ENCODE assay signal across 24 cellular contexts in the genomic region with DNA sequence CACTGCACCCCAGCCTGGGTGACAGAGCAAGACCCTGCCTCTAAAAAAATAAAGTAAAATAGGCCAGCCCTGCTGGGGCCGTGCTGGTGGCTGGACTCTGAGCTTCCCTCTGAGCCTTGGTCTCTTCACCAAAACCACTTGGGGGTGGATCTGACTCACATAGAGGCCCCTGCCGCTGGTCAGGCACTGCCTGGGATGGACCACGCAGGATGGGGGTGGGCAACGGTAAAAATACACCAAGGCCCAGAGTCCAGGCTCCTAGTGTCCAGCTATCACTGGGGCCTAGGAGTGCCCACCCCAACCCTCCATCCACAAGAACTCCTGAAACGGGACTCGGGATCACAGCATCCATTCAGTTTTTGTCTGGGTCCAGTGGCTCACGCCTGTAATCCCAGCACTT. TPM values are rescaled to one million over a fixed set of nuclear protein-coding genes. Genes with fewer than 3 reads are reported as not detected.
DNase-seq lines count a peak whose midpoint lies in the region; ATAC-seq and TF ChIP-seq lines count a peak whose summit lies in the region.
"Had no signal": no experiment of that assay in that cellular context is flagged by ENCODE, and none has a peak within 500 bp of the region (broad histone marks: within the 10 kb centered on the region; RNA-seq: fewer than 3 reads in every experiment).

No MANE protein-coding gene starts in this region.

- H3K27me3 Mint-ChIP-seq in dendritic cell treated with granulocyte-macrophage colony-stimulating factor and Interleukin-4, amounts not matched to agents 40 ng/mL and 50 ng/mL, for 4 days = peaks cover 11% of the 10 kb centered on the region

- H3K4me1 ChIP-seq in HEK293 (ENCODE audit: control insufficient read depth, insufficient read depth, low read length) = peaks cover 4% of the 10 kb centered on the region; the same call in 1 of the 2 replicates
- peaks cover 13% of the 10 kb centered on the region for H3K4me1 ChIP-seq in muscle layer of colon (ENCODE audit: insufficient read depth, low read length)
- peaks cover 5 to 53% (median 33%) of the 10 kb centered on the region in 4 donors for H3K4me1 ChIP-seq in stomach
- peaks cover 14% of the 10 kb centered on the region for H3K4me1 ChIP-seq in Karpas-422 (ENCODE audit: low read length)
- H3K4me1 ChIP-seq: uterus had no signal

- no peaks in the 10 kb centered on the region for H3K9me3 Mint-ChIP-seq in dendritic cell treated with granulocyte-macrophage colony-stimulating factor and Interleukin-4, amounts not matched to agents 40 ng/mL and 50 ng/mL, for 4 days

- no peaks in the 10 kb centered on the region for H3K9me2 ChIP-seq in Karpas-422 (replicated peaks; ENCODE audit: insufficient read depth, low read length)
- H3K9me2 ChIP-seq: SK-N-SH had no signal

- no peak overlapping the region for H2AFZ ChIP-seq in Karpas-422 (ENCODE audit: low read length)
- H2AFZ ChIP-seq: PC-9 had no signal

- H3K27ac ChIP-seq in HEK293 (ENCODE audit: extremely low read depth, low read depth, low read length) = no peak overlapping the region
- peak overlapping the region; percentile 7 for H3K27ac ChIP-seq in muscle layer of colon (ENCODE audit: low read depth, low read length)
- H3K27ac ChIP-seq in stomach = peak overlapping the region; percentile 59 to 80 (median 65)
- no peak overlapping the region for H3K27ac ChIP-seq in Karpas-422 (ENCODE audit: low read length)
- H3K27ac ChIP-seq: PC-9 had no signal

- peak overlapping the region; percentile 83 for H3K27ac Mint-ChIP-seq in dendritic cell treated with granulocyte-macrophage colony-stimulating factor and Interleukin-4, amounts not matched to agents 40 ng/mL and 50 ng/mL, for 4 days
- H3K27ac Mint-ChIP-seq: CD4-positive, CD25-positive, alpha-beta regulatory T cell had no signal

- WGBS in stomach, 5 donors = 80 to 89% (median 87%) methylated on average over 2 to 7 of the region's 7 CpGs

- H3K4me3 ChIP-seq in HEK293 (ENCODE audit: low read depth, low read length) = no peak overlapping the region
- no peak overlapping the region for H3K4me3 ChIP-seq in muscle layer of colon (ENCODE audit: low read depth in 1 of 2, low read length in 2 of 2)
- H3K4me3 ChIP-seq in stomach = no peak overlapping the region
- H3K4me3 ChIP-seq in Karpas-422 (ENCODE audit: low read length) = no peak overlapping the region
- H3K4me3 ChIP-seq: PC-9, uterus had no signal

- no peaks in the 10 kb centered on the region for H3K27me3 ChIP-seq in muscle layer of colon (ENCODE audit: control insufficient read depth in 1 of 2, insufficient read depth in 2 of 2, low read length in 2 of 2)
- H3K27me3 ChIP-seq in stomach = peaks cover 0 to 12% (median 0%) of the 10 kb centered on the region in 3 donors
- H3K27me3 ChIP-seq in Karpas-422 (ENCODE audit: low read length) = 0 out of 2 replicates have a peak, but pooled peaks cover 3% of the 10 kb centered on the region
- H3K27me3 ChIP-seq: uterus had no signal

- no peaks in the 10 kb centered on the region; the same call in 1 of the 2 replicates for H4K20me1 ChIP-seq in Karpas-422 (ENCODE audit: insufficient read depth, low read depth, low read length)

- ATAC-seq in HG03095 (IDR thresholded peaks at IDR 0.05; ENCODE audit: unreplicated experiment) = no peak

- H3K9me3 ChIP-seq in HEK293 (ENCODE audit: control insufficient read depth, insufficient read depth, low read depth, low read length) (no peaks in the 10 kb centered on the region), muscle layer of colon (ENCODE audit: low read length) (no peaks in the 10 kb centered on the region), stomach (no peaks in the 10 kb centered on the region), Karpas-422 (ENCODE audit: low read length) (no peaks in the 10 kb centered on the region)
- H3K9me3 ChIP-seq: SK-N-SH, uterus had no signal

- CTCF ChIA-PET in HEK293 (lab: Yijun Ruan, JAX) = interaction anchor here (0.7 to 4.5 kb wide), 3 partner anchors 204 to 281 kb away, joined by 3 to 25 read pairs (median 4); no protein-coding TSS in a partner anchor

- no peak for TF ChIP-seq POLR2A in stomach (IDR thresholded peaks at IDR 0.05)

- H3K9ac ChIP-seq in muscle layer of colon (ENCODE audit: low read length) = no peak overlapping the region
- no peak overlapping the region for H3K9ac ChIP-seq in Karpas-422 (ENCODE audit: low read length)
- H3K9ac ChIP-seq: SK-N-SH had no signal

- no peak for DNase-seq in stomach
- DNase-seq in HPDE6-E6E7 (ENCODE audit: extremely low spot score) = no peak
- no peak for DNase-seq in Karpas-422
- no peak for DNase-seq in putamen (ENCODE audit: low spot score)
- DNase-seq: activated CD4-positive, CD25-positive, alpha-beta regulatory T cell treated with anti-CD3 and anti-CD28 coated beads, Interleukin-2, amount 50 U/mL, for 72 hours; activated effector memory CD4-positive, alpha-beta T cell treated with anti-CD3 and anti-CD28 coated beads, Interleukin-2, amount 50 U/mL, for 16 hours; CD4-positive, CD25-positive, alpha-beta regulatory T cell; H7; mammary epithelial cell; NCI-H1105 treated with DMSO at 0.1 percent for 48 hours; NCI-H2171; NCI-H774; PC-9; SK-N-SH; T1000 had no signal

- TF ChIP-seq CTCF in HEK293 (tag by site-specific recombination; IDR thresholded peaks at IDR 0.05) (no peak), stomach (IDR thresholded peaks at IDR 0.05) (no peak)

- no peaks in the 10 kb centered on the region for H3K36me3 ChIP-seq in HEK293 (ENCODE audit: control insufficient read depth in 2 of 2, insufficient read depth in 1 of 2, low read length in 2 of 2)
- no peaks in the 10 kb centered on the region for H3K36me3 ChIP-seq in muscle layer of colon (ENCODE audit: insufficient read depth, low read length)
- H3K36me3 ChIP-seq in stomach = no peaks in the 10 kb centered on the region
- H3K36me3 ChIP-seq in Karpas-422 (ENCODE audit: insufficient read depth, low read length) = no peaks in the 10 kb centered on the region
- H3K36me3 ChIP-seq: uterus had no signal

- no peaks in the 10 kb centered on the region for H3K36me3 Mint-ChIP-seq in dendritic cell treated with granulocyte-macrophage colony-stimulating factor and Interleukin-4, amounts not matched to agents 40 ng/mL and 50 ng/mL, for 4 days (ENCODE audit: low read depth)
- H3K36me3 Mint-ChIP-seq: CD4-positive, CD25-positive, alpha-beta regulatory T cell had no signal

- H3K4me3 Mint-ChIP-seq in dendritic cell treated with granulocyte-macrophage colony-stimulating factor and Interleukin-4, amounts not matched to agents 40 ng/mL and 50 ng/mL, for 4 days = no peak overlapping the region
- H3K4me3 Mint-ChIP-seq: CD4-positive, CD25-positive, alpha-beta regulatory T cell had no signal

- H3K79me2 ChIP-seq in Karpas-422 (ENCODE audit: low read length) = no peaks in the 10 kb centered on the region

- no peak overlapping the region for H3K4me2 ChIP-seq in Karpas-422 (ENCODE audit: low read depth, low read length, poor library complexity, severe bottlenecking)
- H3K4me2 ChIP-seq: PC-9, SK-N-SH had no signal

- POLR2A ChIA-PET in HEK293 (lab: Yijun Ruan, JAX) = no interaction called here

- no peak for TF ChIP-seq EP300 in stomach (IDR thresholded peaks at IDR 0.05)

- H3K4me1 Mint-ChIP-seq in dendritic cell treated with granulocyte-macrophage colony-stimulating factor and Interleukin-4, amounts not matched to agents 40 ng/mL and 50 ng/mL, for 4 days (ENCODE audit: low read depth) = peaks cover 43% of the 10 kb centered on the region

- intact Hi-C loops in dendritic cell treated with granulocyte-macrophage colony-stimulating factor and Interleukin-4, amounts not matched to agents 40 ng/mL and 50 ng/mL, for 4 days (cut with micrococcal nuclease) = no loop called here
- intact Hi-C loops in stomach (cut with DNase I; ENCODE audit: low total_unique reads) = loop anchor here (5.0 kb wide), 1 partner anchor 155 kb away; no protein-coding TSS in a partner anchor

TF ChIP-seq in HEK293, 187 proteins besides CTCF, POLR2A, EP300 and RAD21:
- TF ChIP-seq ZBTB21 (tag by site-specific recombination; IDR thresholded peaks at IDR 0.05) = no peak
- TF ChIP-seq, protein P1, sequence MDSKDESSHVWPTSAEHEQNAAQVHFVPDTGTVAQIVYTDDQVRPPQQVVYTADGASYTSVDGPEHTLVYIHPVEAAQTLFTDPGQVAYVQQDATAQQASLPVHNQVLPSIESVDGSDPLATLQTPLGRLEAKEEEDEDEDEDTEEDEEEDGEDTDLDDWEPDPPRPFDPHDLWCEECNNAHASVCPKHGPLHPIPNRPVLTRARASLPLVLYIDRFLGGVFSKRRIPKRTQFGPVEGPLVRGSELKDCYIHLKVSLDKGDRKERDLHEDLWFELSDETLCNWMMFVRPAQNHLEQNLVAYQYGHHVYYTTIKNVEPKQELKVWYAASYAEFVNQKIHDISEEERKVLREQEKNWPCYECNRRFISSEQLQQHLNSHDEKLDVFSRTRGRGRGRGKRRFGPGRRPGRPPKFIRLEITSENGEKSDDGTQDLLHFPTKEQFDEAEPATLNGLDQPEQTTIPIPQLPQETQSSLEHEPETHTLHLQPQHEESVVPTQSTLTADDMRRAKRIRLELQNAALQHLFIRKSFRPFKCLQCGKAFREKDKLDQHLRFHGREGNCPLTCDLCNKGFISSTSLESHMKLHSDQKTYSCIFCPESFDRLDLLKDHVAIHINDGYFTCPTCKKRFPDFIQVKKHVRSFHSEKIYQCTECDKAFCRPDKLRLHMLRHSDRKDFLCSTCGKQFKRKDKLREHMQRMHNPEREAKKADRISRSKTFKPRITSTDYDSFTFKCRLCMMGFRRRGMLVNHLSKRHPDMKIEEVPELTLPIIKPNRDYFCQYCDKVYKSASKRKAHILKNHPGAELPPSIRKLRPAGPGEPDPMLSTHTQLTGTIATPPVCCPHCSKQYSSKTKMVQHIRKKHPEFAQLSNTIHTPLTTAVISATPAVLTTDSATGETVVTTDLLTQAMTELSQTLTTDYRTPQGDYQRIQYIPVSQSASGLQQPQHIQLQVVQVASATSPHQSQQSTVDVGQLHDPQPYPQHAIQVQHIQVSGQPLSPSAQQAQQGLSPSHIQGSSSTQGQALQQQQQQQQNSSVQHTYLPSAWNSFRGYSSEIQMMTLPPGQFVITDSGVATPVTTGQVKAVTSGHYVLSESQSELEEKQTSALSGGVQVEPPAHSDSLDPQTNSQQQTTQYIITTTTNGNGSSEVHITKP (tag by site-specific recombination; IDR thresholded peaks at IDR 0.05) = peak; percentile 63

RNA-seq across cellular contexts. Expression of a gene that starts 12.3 kb away (rescaled TPM):
- 1 to 10 TPM in 1 of 5 donors, not detected in 4; 1.3 TPM for total RNA-seq in stomach
- polyA plus RNA-seq in stomach = under 1 TPM in 2 of 3 donors, not detected in 1; 0.10 to 0.76 TPM
- total RNA-seq in Karpas-422 (2014; rRNA removed; shearing (Covaris generic); ENCODE audit: low replicate concordance) = not detected in 2 replicates
- total RNA-seq: CD4-positive, CD25-positive, alpha-beta regulatory T cell; Daoy; H7; LHCN-M2; mammary epithelial cell; sciatic nerve; uterus had no signal
- polyA plus RNA-seq: CD4-positive, CD25-positive, alpha-beta regulatory T cell; mammary epithelial cell; neural cell; SK-N-SH had no signal

RNA-seq across cellular contexts. Expression of a gene that starts 31.8 kb away (rescaled TPM):
- total RNA-seq in stomach = 10 to 100 TPM in 4 of 5 donors, 1 to 10 TPM in 1; 7.1 to 42.3 (median 11.3) TPM
- polyA plus RNA-seq in stomach = 10 to 100 TPM; 21.7 to 26.6 (median 25.2) TPM
- total RNA-seq in Karpas-422 (2014; rRNA removed; shearing (Covaris generic); ENCODE audit: low replicate concordance) = 19.3 and 33.5 TPM in 2 replicates

RNA-seq across cellular contexts. Expression of a gene that starts 37.2 kb away (rescaled TPM):
- 100 to 1,000 TPM in 2 of 5 donors, 10 to 100 TPM in 3; 13.8 to 747 (median 93.7) TPM for total RNA-seq in stomach
- polyA plus RNA-seq in stomach = 10 to 100 TPM; 12.0 to 29.8 (median 13.4) TPM
- 72.2 and 83.3 TPM in 2 replicates for total RNA-seq in Karpas-422 (2014; rRNA removed; shearing (Covaris generic); ENCODE audit: low replicate concordance)

Comparison
In these comparisons a context has a peak if more than half of its experiments do, and no peak if none do; other contexts are left out.
1. H3K27ac ChIP-seq: peak in muscle layer of colon (single experiment) and stomach (5 of 5); none in HEK293 (single experiment) and Karpas-422 (single experiment).